ENCODE assay signal across 9 cellular contexts in the genomic region with DNA sequence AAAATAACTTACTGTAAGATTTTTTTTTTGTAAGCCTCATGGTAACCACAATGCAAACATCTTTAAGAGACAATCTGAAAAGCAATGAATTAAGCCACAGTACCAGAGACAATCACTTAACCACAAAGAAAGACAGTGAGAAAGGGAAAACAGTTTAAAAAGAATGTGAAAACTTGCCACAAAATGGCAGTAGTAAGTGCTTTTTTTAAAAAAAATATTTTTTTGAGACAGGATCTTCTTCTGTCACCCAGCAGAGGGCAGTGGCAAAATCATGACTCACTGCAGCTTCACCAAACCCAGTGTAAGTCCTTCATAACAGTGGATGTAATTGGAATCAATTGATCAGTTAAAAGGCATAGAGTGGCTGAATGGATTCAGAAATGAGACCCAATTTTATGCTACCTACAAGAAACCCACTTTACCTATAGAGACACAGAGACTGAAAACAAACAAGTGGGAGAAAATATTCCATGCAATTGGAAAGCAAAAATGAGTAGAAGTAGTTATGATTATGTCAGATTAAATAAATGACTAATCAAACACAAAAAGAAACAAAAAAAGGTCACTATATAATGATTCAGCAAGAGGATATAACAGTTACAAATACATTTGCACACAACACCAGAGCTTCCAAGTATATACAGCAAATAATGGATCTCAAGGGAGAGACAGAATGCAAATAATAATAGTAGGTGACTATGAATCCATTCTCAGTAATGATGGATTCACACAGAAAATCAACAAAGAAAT. TPM values are rescaled to one million over a fixed set of nuclear protein-coding genes. Genes with fewer than 3 reads are reported as not detected.
DNase-seq lines count a peak whose midpoint lies in the region; ATAC-seq, FAIRE-seq and TF ChIP-seq lines count a peak whose summit lies in the region.
"Had no signal": no experiment of that assay in that cellular context is flagged by ENCODE, and none has a peak within 500 bp of the region (broad histone marks: within the 10 kb centered on the region; RNA-seq: fewer than 3 reads in every experiment).

No MANE protein-coding gene starts in this region.

- no peak for FAIRE-seq in frontal cortex (lab: Jason Lieb, UNC)

- TF ChIP-seq EP300 in stomach (IDR thresholded peaks at IDR 0.05), result no peak

- H3K27ac ChIP-seq in DOHH2 (ENCODE audit: low read depth, low read length) (no peak overlapping the region), stomach (no peak overlapping the region)
- H3K27ac ChIP-seq: gastroesophageal sphincter had no signal

- H3K9me3 ChIP-seq in DOHH2 (ENCODE audit: control insufficient read depth, insufficient read depth, low read length), result no peaks in the 10 kb centered on the region
- H3K9me3 ChIP-seq in stomach, result no peaks in the 10 kb centered on the region
- H3K9me3 ChIP-seq: gastroesophageal sphincter had no signal

- H3K36me3 ChIP-seq in DOHH2 (ENCODE audit: control insufficient read depth, low read length) (no peaks in the 10 kb centered on the region), stomach (no peaks in the 10 kb centered on the region)
- H3K36me3 ChIP-seq: gastroesophageal sphincter had no signal

- H3K9me2 ChIP-seq in DOHH2 (replicated peaks; ENCODE audit: control insufficient read depth, low read length), result no peaks in the 10 kb centered on the region

- H3K4me2 ChIP-seq in DOHH2 (ENCODE audit: low read length), result peak overlapping the region; percentile 21

- H3K79me2 ChIP-seq in DOHH2 (ENCODE audit: control insufficient read depth, low read length), result no peaks in the 10 kb centered on the region

- ATAC-seq in HG02798 (IDR thresholded peaks at IDR 0.05; ENCODE audit: poor library complexity, unreplicated experiment), result peak; percentile 60
- no peak for ATAC-seq in HG03139 (IDR thresholded peaks at IDR 0.05; ENCODE audit: unreplicated experiment)
- ATAC-seq: gastroesophageal sphincter had no signal

- H4K20me1 ChIP-seq in DOHH2 (ENCODE audit: control insufficient read depth, insufficient read depth, low read depth, low read length), result no peaks in the 10 kb centered on the region

- TF ChIP-seq POLR2A in stomach (IDR thresholded peaks at IDR 0.05), result no peak

- intact Hi-C loops in stomach (cut with DNase I; ENCODE audit: low total_unique reads), result no loop called here

- DNase-seq in activated CD4-positive, alpha-beta T cell treated with anti-CD3 and anti-CD28 coated beads for 48 hours, result peak; percentile 44
- peak; percentile 24 for DNase-seq in left kidney (ENCODE audit: low read depth, low spot score)
- no peak for DNase-seq in frontal cortex (ENCODE audit: low spot score in 2 of 2)
- no peak for DNase-seq in stomach
- no peak for DNase-seq in NCI-H2107 treated with DMSO at 0.1 percent for 48 hours (lab: John Stamatoyannopoulos, UW; ENCODE audit: unreplicated experiment)

- H3F3A ChIP-seq in DOHH2 (ENCODE audit: control insufficient read depth, insufficient read depth), result no peaks in the 10 kb centered on the region

- H3K4me1 ChIP-seq in DOHH2 (ENCODE audit: control insufficient read depth, low read length), result peaks cover 13% of the 10 kb centered on the region
- no peaks in the 10 kb centered on the region for H3K4me1 ChIP-seq in stomach
- H3K4me1 ChIP-seq: gastroesophageal sphincter had no signal

- H3K4me3 ChIP-seq in DOHH2 (ENCODE audit: low read length) (no peak overlapping the region), stomach (no peak overlapping the region)
- H3K4me3 ChIP-seq: gastroesophageal sphincter had no signal

- peak; percentile 51 for TF ChIP-seq CTCF in DOHH2 (IDR thresholded peaks at IDR 0.05; ENCODE audit: low read depth, low read length, poor library complexity, severe bottlenecking)
- TF ChIP-seq CTCF in stomach (IDR thresholded peaks at IDR 0.05), result no peak

- no peaks in the 10 kb centered on the region for H3K27me3 ChIP-seq in DOHH2 (ENCODE audit: control insufficient read depth, low read length)
- no peaks in the 10 kb centered on the region for H3K27me3 ChIP-seq in stomach
- H3K27me3 ChIP-seq: gastroesophageal sphincter had no signal

RNA-seq across cellular contexts. Expression of a gene that starts 21.9 kb away (rescaled TPM):
- total RNA-seq in frontal cortex, result 37.9 TPM
- total RNA-seq in stomach, result 10 to 100 TPM in 1 of 5 donors, 1 to 10 TPM in 2, not detected in 2; 3.7 to 14.8 (median 4.0) TPM
- 1 to 10 TPM in 2 of 3 donors, not detected in 1; 2.9 to 4.1 TPM for polyA plus RNA-seq in stomach

Comparison
In these comparisons a context has a peak if more than half of its experiments do, and no peak if none do; other contexts are left out.
1. DNase-seq: peak in activated CD4-positive, alpha-beta T cell treated with anti-CD3 and anti-CD28 coated beads for 48 hours (single experiment) and left kidney (single experiment); none in frontal cortex (0 of 2), stomach (single experiment) and NCI-H2107 treated with DMSO at 0.1 percent for 48 hours (single experiment).